ENCODE assay signal across 32 cellular contexts in genomic region chr9:76713371-76713770, GRCh38. TPM values are rescaled to one million over a fixed set of nuclear protein-coding genes. Genes with fewer than 3 reads are reported as not detected.
"Had no signal": no experiment of that assay in that cellular context is flagged by ENCODE, and none has a peak within 500 bp of the region (broad histone marks: within the 10 kb centered on the region; RNA-seq: fewer than 3 reads in every experiment).

No MANE protein-coding gene starts in this region.

- H3K4me1 ChIP-seq: gastrocnemius medialis, lower lobe of right lung, pancreas, upper lobe of right lung had no signal

- H3K36me3 ChIP-seq: gastrocnemius medialis, heart left ventricle, lower lobe of right lung, neutrophil, pancreas, suprapubic skin, transverse colon, upper lobe of right lung, uterus had no signal

- FAIRE-seq: islet of Langerhans, pancreas had no signal

- H3K9me3 ChIP-seq: gastrocnemius medialis, heart left ventricle, lower lobe of right lung, neutrophil, pancreas, suprapubic skin, transverse colon, upper lobe of right lung, uterus had no signal

- H3K27me3 ChIP-seq: pancreas, transverse colon, upper lobe of right lung, uterus had no signal

- H3K4me3 ChIP-seq: coronary artery, gastrocnemius medialis, heart left ventricle, hepatocyte, lower lobe of right lung, pancreas, smooth muscle cell, suprapubic skin, transverse colon, upper lobe of right lung, uterus had no signal

- H3K4me2 ChIP-seq: hepatocyte, smooth muscle cell had no signal

- H2AFZ ChIP-seq: hepatocyte had no signal

- H3K27ac ChIP-seq: coronary artery, epithelial cell of prostate, gastrocnemius medialis, heart left ventricle, hepatocyte, lower lobe of right lung, neutrophil, pancreas, suprapubic skin, transverse colon, upper lobe of right lung, uterus had no signal

- H3K79me2 ChIP-seq: hepatocyte had no signal

- ATAC-seq: esophagus mucosa; gastrocnemius medialis; heart left ventricle; left colon; left ventricle myocardium superior; lower lobe of right lung; naive thymus-derived CD8-positive, alpha-beta T cell; sciatic nerve; stimulated activated naive CD8-positive, alpha-beta T cell treated with anti-CD3 and anti-CD28 coated beads, Interleukin-15, amount 100 ng/mL, for 72 hours; upper lobe of right lung had no signal

- DNase-seq: foreskin fibroblast; gastrocnemius medialis; heart left ventricle; kidney glomerular epithelial cell; left colon; left ventricle myocardium superior; lower lobe of right lung; naive thymus-derived CD8-positive, alpha-beta T cell; pancreas; stimulated activated CD4-positive, alpha-beta T cell treated with anti-CD3 and anti-CD28 coated beads, Interleukin-12 subunit alpha, Interleukin-12 subunit beta, amount 100 ng/mL, for 4 hours; stimulated activated CD4-positive, alpha-beta T cell treated with anti-CD3 and anti-CD28 coated beads, Interleukin-1b, Interleukin-23, amount 100 ng/mL, for 48 hours; stimulated activated CD4-positive, alpha-beta T cell treated with anti-CD3 and anti-CD28 coated beads, Interleukin-4, amount 100 ng/mL, for 1 hour; stimulated activated CD8-positive, alpha-beta memory T cell treated with anti-CD3 and anti-CD28 coated beads, Interleukin-4, amount 100 ng/mL, for 48 hours; stimulated activated naive CD4-positive, alpha-beta T cell; stimulated activated naive CD8-positive, alpha-beta T cell treated with anti-CD3 and anti-CD28 coated beads, Interleukin-15, amount 100 ng/mL, for 72 hours; transverse colon; upper lobe of right lung; uterus had no signal

RNA-seq across cellular contexts. Expression of gene PCA3, which starts 50.9 kb away (rescaled TPM):
- total RNA-seq: dermis microvascular lymphatic vessel endothelial cell; esophagus mucosa; gastrocnemius medialis; glomerular endothelial cell; heart left ventricle; hepatocyte; left colon; left ventricle myocardium superior; lower lobe of right lung; mesenteric fat pad; myocyte; naive thymus-derived CD8-positive, alpha-beta T cell; neural crest cell; pancreas; smooth muscle cell; upper lobe of right lung had no signal
- polyA plus RNA-seq: heart left ventricle; hepatocyte; naive thymus-derived CD8-positive, alpha-beta T cell had no signal
